8 cellular contexts compared by ENCODE assay signal in the genomic region with DNA sequence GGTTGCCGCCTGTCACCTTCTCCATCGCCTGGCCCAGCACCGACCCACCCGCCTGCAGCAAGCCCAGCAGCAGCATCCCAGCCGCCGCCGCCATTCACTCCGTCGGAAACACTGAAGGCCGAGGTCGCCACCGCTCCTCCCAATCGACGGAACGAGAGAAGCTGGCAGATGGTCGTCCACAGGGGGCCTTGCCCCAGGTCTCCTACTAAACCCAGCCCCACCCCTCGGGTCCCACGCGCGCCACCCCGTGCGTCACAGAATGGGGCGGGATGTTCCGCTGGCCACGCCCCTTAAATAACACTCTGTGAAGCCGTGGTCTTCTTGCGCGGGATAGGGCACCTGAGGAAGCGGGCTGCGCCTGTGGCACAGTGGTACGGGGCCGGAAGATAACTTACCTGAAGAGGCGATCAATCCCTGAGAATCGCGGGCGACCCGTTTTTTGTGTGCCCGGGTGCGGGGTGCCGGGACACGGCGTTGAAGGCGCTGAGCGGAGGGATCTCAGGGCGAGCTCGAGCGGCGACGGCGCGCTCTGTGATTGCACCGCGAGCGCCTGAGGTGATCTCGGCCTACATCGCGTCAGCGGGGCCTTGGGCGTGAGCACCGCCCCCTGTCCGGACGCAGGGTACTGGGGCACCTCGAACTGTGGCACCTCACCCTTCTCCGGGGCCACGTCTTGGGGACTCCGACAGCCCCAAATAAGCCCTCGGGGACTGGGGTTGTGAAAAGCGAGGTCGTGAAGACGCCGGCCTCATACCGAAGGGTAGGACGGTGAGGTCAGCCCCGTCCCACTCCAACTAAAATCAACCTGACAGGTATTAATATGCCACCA. TPM values are rescaled to one million over a fixed set of nuclear protein-coding genes. Genes with fewer than 3 reads are reported as not detected.
A peak's percentile ranks its signal among the peaks of the same experiment; 100 is the strongest.
DNase-seq lines count a peak whose midpoint lies in the region; ATAC-seq and TF ChIP-seq lines count a peak whose summit lies in the region.

Gene CYP51A1 (minus strand): TSS at position 207 of the 829 bp plus-strand sequence. CDS start 113 bp downstream, at position 94.

- peaks cover 48% of the 10 kb centered on the region for H3K79me2 ChIP-seq in smooth muscle cell (ENCODE audit: low read depth)

- peaks cover 47% of the 10 kb centered on the region for H3K4me1 Mint-ChIP-seq in activated B cell treated with CpG ODN at 0.5 μM for 24 hours

- DNase-seq in AG09309 (ENCODE audit: low read depth) (peak; percentile 63), NCI-H345 (lab: John Stamatoyannopoulos, UW) (peak; percentile 95), activated B cell treated with CpG ODN at 0.5 μM for 24 hours (peak; percentile 97), cardiac fibroblast (ENCODE audit: low read depth in 2 of 2) (peak; percentile 94 to 96), iPS-NIHi7 (ENCODE audit: extremely low spot score) (peak; percentile 93), smooth muscle cell (lab: John Stamatoyannopoulos, UW; ENCODE audit: unreplicated experiment) (peak; percentile 93)

- H3K27ac Mint-ChIP-seq in activated B cell treated with CpG ODN at 0.5 μM for 24 hours = peak within 1 kb of the TSS; percentile 100

- H3K27me3 Mint-ChIP-seq in activated B cell treated with CpG ODN at 0.5 μM for 24 hours = no peaks in the 10 kb centered on the region

- CTCF ChIA-PET in activated B cell treated with CpG ODN at 0.5 μM for 24 hours (lab: Charles Lee) = no interaction called here

- peaks cover 36% of the 10 kb centered on the region for H3K36me3 Mint-ChIP-seq in activated B cell treated with CpG ODN at 0.5 μM for 24 hours (ENCODE audit: low read depth)

- peaks cover 43% of the 10 kb centered on the region for H4K20me1 ChIP-seq in smooth muscle cell (ENCODE audit: low read depth)

- H2AFZ ChIP-seq in smooth muscle cell (ENCODE audit: low read depth) = peak within 1 kb of the TSS; percentile 98

- peaks cover 18% of the 10 kb centered on the region for H3K4me1 ChIP-seq in smooth muscle cell (ENCODE audit: low read depth)

- peak within 1 kb of the TSS; percentile 99 for H3K27ac ChIP-seq in smooth muscle cell (ENCODE audit: low read depth)

- no peaks in the 10 kb centered on the region for H3K9me3 ChIP-seq in smooth muscle cell (replicated peaks; ENCODE audit: low read depth)

- peak within 1 kb of the TSS; percentile 96 for H3K4me2 ChIP-seq in smooth muscle cell

- intact Hi-C loops in activated B cell treated with CpG ODN at 0.5 μM for 24 hours (cut with micrococcal nuclease) = loop anchor here (1.0 to 10.0 kb wide), 9 partner anchors 44 to 1540 kb away; partner anchors contain the start of genes AKAP9, CDK14, CDK6 and FAM133B

- peak within 1 kb of the TSS; percentile 99 for H3K4me3 Mint-ChIP-seq in activated B cell treated with CpG ODN at 0.5 μM for 24 hours

- peaks cover 18% of the 10 kb centered on the region for H3F3A ChIP-seq in smooth muscle cell (ENCODE audit: low read depth)

- TF ChIP-seq CTCF in AG09309 (IDR thresholded peaks at IDR 0.05; ENCODE audit: control insufficient read depth, insufficient read depth, low read depth, low read length, missing control alignments) (peak; percentile 5), activated B cell treated with CpG ODN at 0.5 μM for 24 hours (IDR thresholded peaks at IDR 0.05) (no peak), cardiac fibroblast (IDR thresholded peaks at IDR 0.05; ENCODE audit: low read depth, low read length) (no peak), smooth muscle cell (IDR thresholded peaks at IDR 0.05; ENCODE audit: borderline replicate concordance, insufficient read depth, poor library complexity, severe bottlenecking) (no peak)

- H3K9ac ChIP-seq in smooth muscle cell (ENCODE audit: low read depth) = peak within 1 kb of the TSS; percentile 99

- H3K36me3 ChIP-seq in smooth muscle cell (ENCODE audit: low read depth) = peaks cover 8% of the 10 kb centered on the region

- no peaks in the 10 kb centered on the region for H3K27me3 ChIP-seq in smooth muscle cell (ENCODE audit: low read depth)

- WGBS in smooth muscle cell (ENCODE audit: low lambda C conversion rate) = 1% methylated on average over 74 of the region's 74 CpGs

- ATAC-seq in GM19025 (IDR thresholded peaks at IDR 0.05; ENCODE audit: low read depth, unreplicated experiment) (peak; percentile 89), HG03280 (IDR thresholded peaks at IDR 0.05; ENCODE audit: unreplicated experiment) (peak; percentile 87), activated B cell treated with CpG ODN at 0.5 μM for 24 hours (ENCODE audit: low read depth) (peak; percentile 83)

- POLR2A ChIA-PET in activated B cell treated with CpG ODN at 0.5 μM for 24 hours (lab: Charles Lee) = interaction anchor here (0.8 to 2.2 kb wide), 11 partner anchors 9 to 983 kb away, joined by 3 to 22 read pairs (median 4); partner anchors contain the start of genes AKAP9, ANKIB1, GATAD1 and KRIT1

- peak within 1 kb of the TSS; percentile 69 for H3K4me3 ChIP-seq in AG09309 (ENCODE audit: control insufficient read depth, low read depth, low read length)
- peak within 1 kb of the TSS; percentile 92 to 93 for H3K4me3 ChIP-seq in cardiac fibroblast (replicated peaks in 1 of 2; ENCODE audit: low read depth in 2 of 2, low read length in 2 of 2)
- peak within 1 kb of the TSS; percentile 89 for H3K4me3 ChIP-seq in smooth muscle cell

- no peaks in the 10 kb centered on the region for H3K9me3 Mint-ChIP-seq in activated B cell treated with CpG ODN at 0.5 μM for 24 hours

RNA-seq across cellular contexts. Expression of gene CYP51A1, which starts in this region (rescaled TPM):
- total RNA-seq in activated B cell treated with CpG ODN at 0.5 μM for 24 hours (90.9 and 92.8 TPM in 2 replicates), smooth muscle cell (104 and 127 TPM in 2 replicates)
- 51.6 and 87.9 TPM in 2 replicates for polyA plus RNA-seq in smooth muscle cell

Comparison
In these comparisons a context has a peak if more than half of its experiments do, and no peak if none do; other contexts are left out.
1. Peak in every context shown above with its lines: DNase-seq, ATAC-seq, H3K4me3 ChIP-seq and H3K27ac ChIP-seq.